ENCODE assay signal across 15 cellular contexts in the genomic region with DNA sequence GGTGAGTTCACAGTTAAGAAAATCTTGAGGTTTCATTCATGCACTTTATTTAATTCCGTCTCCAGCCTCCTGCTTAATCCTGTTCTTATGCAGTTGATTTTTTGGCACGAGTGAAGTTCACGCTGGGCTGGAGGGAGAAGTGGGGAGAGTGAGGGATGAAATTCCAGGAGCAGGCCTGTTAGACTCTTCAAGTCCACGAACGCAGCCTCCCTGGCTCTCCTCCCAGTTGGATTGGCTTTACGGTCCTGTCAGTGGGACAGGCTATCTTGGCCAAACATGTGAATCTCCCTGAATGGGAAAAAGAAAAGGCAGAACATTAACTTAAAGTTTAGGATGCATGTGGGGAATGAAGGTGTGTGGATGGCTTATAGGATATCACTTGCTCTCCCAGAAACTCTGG.
DNase-seq lines count a peak whose midpoint lies in the region; ATAC-seq, FAIRE-seq and TF ChIP-seq lines count a peak whose summit lies in the region.
"Had no signal": no experiment of that assay in that cellular context is flagged by ENCODE, and none has a peak within 500 bp of the region (broad histone marks: within the 10 kb centered on the region; RNA-seq: fewer than 3 reads in every experiment).

No MANE protein-coding gene starts in this region.

- no peak overlapping the region for H3K9ac ChIP-seq in kidney (ENCODE audit: low read length in 2 of 2)

- no peaks in the 10 kb centered on the region for H3K9me3 Mint-ChIP-seq in activated CD4-positive, alpha-beta T cell treated with anti-CD3 and anti-CD28 coated beads for 36 hours (ENCODE audit: low read depth)

- DNase-seq in A172 (ENCODE audit: low spot score) (peak; percentile 44), astrocyte of the cerebellum (ENCODE audit: low read depth) (peak; percentile 91), Right ventricle myocardium superior (peak; percentile 84), posterior vena cava (ENCODE audit: low spot score) (peak; percentile 91), GF-D8 (lab: John Stamatoyannopoulos, UW) (no peak), GM12891 (ENCODE audit: insufficient read length, low spot score) (no peak), kidney (no peak)
- no peak for DNase-seq in activated CD4-positive, alpha-beta T cell treated with anti-CD3 and anti-CD28 coated beads for 36 hours
- DNase-seq: DMS53, NCI-H1092, right lobe of liver, SHP77 had no signal

- ATAC-seq in Right ventricle myocardium superior (ENCODE audit: poor library complexity) = peak; percentile 80
- no peak for ATAC-seq in activated CD4-positive, alpha-beta T cell treated with anti-CD3 and anti-CD28 coated beads for 36 hours
- ATAC-seq: A549, right lobe of liver had no signal

- H3K27ac ChIP-seq in kidney (ENCODE audit: low read depth in 2 of 2, low read length in 2 of 2) = no peak overlapping the region
- H3K27ac ChIP-seq: right lobe of liver had no signal

- intact Hi-C loops in Right ventricle myocardium superior (cut with DNase I) = no loop called here
- intact Hi-C loops in posterior vena cava (cut with DNase I) = no loop called here
- intact Hi-C loops in activated CD4-positive, alpha-beta T cell treated with anti-CD3 and anti-CD28 coated beads for 36 hours (cut with DNase I, micrococcal nuclease) = no loop called here
- intact Hi-C loops in kidney (cut with DNase I) = loop anchor here (5.0 kb wide), 1 partner anchor 104 kb away; no protein-coding TSS in a partner anchor

- FAIRE-seq in GM12891 (lab: Jason Lieb, UNC) = no peak
- FAIRE-seq in kidney (lab: Jason Lieb, UNC) = no peak
- FAIRE-seq: A549, TTC549 had no signal

- H3K27me3 Mint-ChIP-seq in activated CD4-positive, alpha-beta T cell treated with anti-CD3 and anti-CD28 coated beads for 36 hours = peaks cover 11% of the 10 kb centered on the region
- H3K27me3 Mint-ChIP-seq: type B pancreatic cell had no signal

- H3K9me3 ChIP-seq in kidney (ENCODE audit: control insufficient read depth in 1 of 2, low read length in 2 of 2) = no peaks in the 10 kb centered on the region
- H3K9me3 ChIP-seq: right lobe of liver had no signal

- H3K4me3 ChIP-seq in astrocyte of the cerebellum (ENCODE audit: low read depth, low read length) (no peak overlapping the region), kidney (ENCODE audit: low read length in 2 of 2) (no peak overlapping the region)
- H3K4me3 ChIP-seq: A549, right lobe of liver had no signal

- no peaks in the 10 kb centered on the region for H3K4me1 Mint-ChIP-seq in activated CD4-positive, alpha-beta T cell treated with anti-CD3 and anti-CD28 coated beads for 36 hours

- H3K36me3 Mint-ChIP-seq in activated CD4-positive, alpha-beta T cell treated with anti-CD3 and anti-CD28 coated beads for 36 hours (ENCODE audit: low read depth) = no peaks in the 10 kb centered on the region
- H3K36me3 Mint-ChIP-seq: type B pancreatic cell had no signal

- H3K36me3 ChIP-seq in kidney (ENCODE audit: control insufficient read depth in 1 of 2, insufficient read depth in 2 of 2, low read length in 2 of 2) = no peaks in the 10 kb centered on the region
- H3K36me3 ChIP-seq: right lobe of liver had no signal

- no peak overlapping the region for H3K4me3 Mint-ChIP-seq in activated CD4-positive, alpha-beta T cell treated with anti-CD3 and anti-CD28 coated beads for 36 hours
- H3K4me3 Mint-ChIP-seq: type B pancreatic cell had no signal

- no peaks in the 10 kb centered on the region for H3K4me1 ChIP-seq in kidney (ENCODE audit: control insufficient read depth in 1 of 2, insufficient read depth in 1 of 2, low read depth in 1 of 2, low read length in 2 of 2)
- H3K4me1 ChIP-seq: right lobe of liver had no signal

- H3K27ac Mint-ChIP-seq in activated CD4-positive, alpha-beta T cell treated with anti-CD3 and anti-CD28 coated beads for 36 hours = no peak overlapping the region
- H3K27ac Mint-ChIP-seq: type B pancreatic cell had no signal

- CTCF ChIA-PET in activated CD4-positive, alpha-beta T cell treated with anti-CD3 and anti-CD28 coated beads for 36 hours (lab: Charles Lee) = no interaction called here

- TF ChIP-seq CTCF in astrocyte of the cerebellum (IDR thresholded peaks at IDR 0.05; ENCODE audit: low read depth, low read length, missing control alignments) = no peak
- no peak for TF ChIP-seq CTCF in kidney (IDR thresholded peaks at IDR 0.05; ENCODE audit: borderline replicate concordance, extremely low read depth, insufficient read depth)

- in situ Hi-C loops in astrocyte of the cerebellum (cut with HindIII; ENCODE audit: low sequenced_read_pairs) = no loop called here

- POLR2A ChIA-PET in activated CD4-positive, alpha-beta T cell treated with anti-CD3 and anti-CD28 coated beads for 36 hours (lab: Charles Lee) = no interaction called here

- no peak for TF ChIP-seq POLR2A in GM12891 (IDR thresholded peaks at IDR 0.05; ENCODE audit: low read depth, low read length)

TF ChIP-seq in GM12891, 5 proteins besides CTCF, POLR2A, EP300 and RAD21:
- TF ChIP-seq POLR2AphosphoS5 (IDR thresholded peaks at IDR 0.05; ENCODE audit: low read depth, low read length) (no peak), TAF1 (IDR thresholded peaks at IDR 0.05; ENCODE audit: low read depth, low read length) (no peak)

Comparison
In these comparisons a context has a peak if more than half of its experiments do, and no peak if none do; other contexts are left out.
1. DNase-seq: peak in A172 (single experiment), astrocyte of the cerebellum (single experiment), Right ventricle myocardium superior (single experiment) and posterior vena cava (single experiment); none in GF-D8 (single experiment), activated CD4-positive, alpha-beta T cell treated with anti-CD3 and anti-CD28 coated beads for 36 hours (single experiment), GM12891 (single experiment) and kidney (single experiment).